ENCODE assay signal across 17 cellular contexts in genomic region chr15:79373728-79374127, GRCh38. TPM values are rescaled to one million over a fixed set of nuclear protein-coding genes. Genes with fewer than 3 reads are reported as not detected.
A peak's percentile ranks its signal among the peaks of the same experiment; 100 is the strongest.
DNase-seq lines count a peak whose midpoint lies in the region; ATAC-seq and TF ChIP-seq lines count a peak whose summit lies in the region.
"Had no signal": no experiment of that assay in that cellular context is flagged by ENCODE, and none has a peak within 500 bp of the region (broad histone marks: within the 10 kb centered on the region; RNA-seq: fewer than 3 reads in every experiment).

No MANE protein-coding gene starts in this region.

- H3K9me3 Mint-ChIP-seq in H9 (peaks cover 8 to 11% of the 10 kb centered on the region in 2 experiments; a peak in 4 of 5 replicates), endodermal cell (peaks cover 12% of the 10 kb centered on the region)
- H3K9me3 Mint-ChIP-seq: CD4-positive, alpha-beta T cell; IgD-negative memory B cell had no signal

- TF ChIP-seq POLR2A in prostate gland (IDR thresholded peaks at IDR 0.05), result no peak

- no peak overlapping the region for H3K23ac ChIP-seq in H9 (ENCODE audit: insufficient read length, low read depth, low read length)

- H3K36me3 Mint-ChIP-seq in H9 (ENCODE audit: insufficient read depth in 1 of 3, low read depth in 3 of 3), result peaks cover 2 to 18% (median 11%) of the 10 kb centered on the region in 3 experiments; a peak in 5 of 7 replicates
- peaks cover 10% of the 10 kb centered on the region for H3K36me3 Mint-ChIP-seq in endodermal cell (ENCODE audit: low read depth)

- H2BK12ac ChIP-seq in H9 (ENCODE audit: insufficient read length, low read depth, low read length), result no peak overlapping the region

- H3K9me3 ChIP-seq in H9 (ENCODE audit: control insufficient read depth, low read depth, low read length) (no peaks in the 10 kb centered on the region), endodermal cell (ENCODE audit: control insufficient read depth, low read length) (peaks cover 22% of the 10 kb centered on the region), prostate gland (no peaks in the 10 kb centered on the region)

- H3K14ac ChIP-seq in H9 (ENCODE audit: insufficient read depth, low read length), result no peak overlapping the region

- H4K91ac ChIP-seq in H9 (ENCODE audit: insufficient read length, low read depth, low read length), result no peak overlapping the region

- no peak for ATAC-seq in sciatic nerve
- ATAC-seq in activated CD4-positive, CD25-positive, alpha-beta regulatory T cell treated with anti-CD3 and anti-CD28 coated beads, Interleukin-2, amount 50 U/mL, for 24 hours, result no peak
- ATAC-seq: GM12878 had no signal

- TF ChIP-seq CTCF in H9 (conservative IDR thresholded peaks at IDR 0.05), result no peak
- TF ChIP-seq CTCF in endodermal cell (conservative IDR thresholded peaks at IDR 0.05), result no peak
- no peak for TF ChIP-seq CTCF in prostate gland (IDR thresholded peaks at IDR 0.05)

- H3K27me3 ChIP-seq in H9 (ENCODE audit: insufficient read depth, low read length), result no peaks in the 10 kb centered on the region
- no peaks in the 10 kb centered on the region for H3K27me3 ChIP-seq in endodermal cell (ENCODE audit: control insufficient read depth, insufficient read depth, low read length, poor library complexity, severe bottlenecking)
- H3K27me3 ChIP-seq in prostate gland (replicated peaks; ENCODE audit: insufficient read depth), result no peaks in the 10 kb centered on the region

- no peak overlapping the region for H3K4ac ChIP-seq in H9 (ENCODE audit: low read depth, low read length)

- H3K27ac ChIP-seq in H9 (ENCODE audit: insufficient read length, low read depth, low read length) (no peak overlapping the region), endodermal cell (ENCODE audit: low read depth, low read length) (no peak overlapping the region), prostate gland (no peak overlapping the region)

- H3K4me3 ChIP-seq in endodermal cell (ENCODE audit: low read length), result peak overlapping the region; percentile 63
- H3K4me3 ChIP-seq in prostate gland, result no peak overlapping the region
- H3K4me3 ChIP-seq: GM12878 had no signal

- no peaks in the 10 kb centered on the region for H3K79me1 ChIP-seq in H9 (ENCODE audit: insufficient read depth, low read depth, low read length, poor library complexity, severe bottlenecking)

- intact Hi-C loops in sciatic nerve (cut with DNase I) (no loop called here), prostate gland (cut with DNase I) (no loop called here)

- H2BK20ac ChIP-seq in H9 (ENCODE audit: low read depth, low read length, poor library complexity, severe bottlenecking), result no peak overlapping the region

- no peaks in the 10 kb centered on the region for H4K20me1 ChIP-seq in H9 (ENCODE audit: control insufficient read depth, insufficient read depth, insufficient read length)

- peaks cover 4% of the 10 kb centered on the region; the same call in 1 of the 2 replicates for H3K4me1 ChIP-seq in H9 (ENCODE audit: insufficient read depth, low read length)
- H3K4me1 ChIP-seq in endodermal cell (ENCODE audit: control insufficient read depth, insufficient read depth, low read length), result peaks cover 28% of the 10 kb centered on the region
- no peaks in the 10 kb centered on the region for H3K4me1 ChIP-seq in prostate gland (replicated peaks)

- no peak overlapping the region for H2BK120ac ChIP-seq in H9 (ENCODE audit: low read depth, low read length, poor library complexity, severe bottlenecking)

- H3K4me3 Mint-ChIP-seq in H9, result no peak overlapping the region; a peak in 1 of 5 replicates
- H3K4me3 Mint-ChIP-seq in endodermal cell, result no peak overlapping the region
- H3K4me3 Mint-ChIP-seq: B cell; CD4-positive, alpha-beta T cell; IgD-negative memory B cell had no signal

- H4K5ac ChIP-seq in H9 (ENCODE audit: insufficient read length, low read depth, low read length), result no peak overlapping the region

- WGBS in H9 (ENCODE audit: extremely low coverage, insufficient read length, low lambda C conversion rate), result no CpG with 5 or more reads among the region's 2 CpGs
- 54 to 58% methylated on average over 2 of the region's 2 CpGs for WGBS in endodermal cell (ENCODE audit: insufficient coverage in 1 of 2, insufficient read length in 1 of 2), 2 experiments
- WGBS in prostate gland, result 82% methylated on average over 2 of the region's 2 CpGs

- DNase-seq in H9 (no peak), endodermal cell (peak; percentile 49), iPS-NIHi7 (ENCODE audit: extremely low spot score) (peak; percentile 7), ecto neural progenitor cell (ENCODE audit: low spot score) (no peak), sciatic nerve (ENCODE audit: low spot score) (no peak), prostate gland (ENCODE audit: low spot score) (no peak)
- DNase-seq: ACHN; C1 segment of cervical spinal cord; Calu3; CD4-positive, alpha-beta T cell; DMS 273 treated with DMSO at 0.1 percent for 48 hours; H7; KG1 had no signal

- no peak overlapping the region for H3K56ac ChIP-seq in H9 (ENCODE audit: insufficient read length, low read depth, low read length)

- H2BK15ac ChIP-seq in H9 (ENCODE audit: low read depth, low read length), result no peak overlapping the region

- H3K4me1 Mint-ChIP-seq in H9, result peaks cover 41 to 48% of the 10 kb centered on the region in 2 experiments
- peaks cover 63% of the 10 kb centered on the region for H3K4me1 Mint-ChIP-seq in endodermal cell
- H3K4me1 Mint-ChIP-seq: B cell, IgD-negative memory B cell had no signal

- no peaks in the 10 kb centered on the region for H3K36me3 ChIP-seq in endodermal cell (ENCODE audit: control insufficient read depth, insufficient read depth, low read length)
- H3K36me3 ChIP-seq in prostate gland, result no peaks in the 10 kb centered on the region

- no peak overlapping the region for H3T11ph ChIP-seq in H9 (ENCODE audit: low read length)

- H2AK5ac ChIP-seq in H9 (ENCODE audit: insufficient read length, low read length), result no peak overlapping the region

- H3K4me2 ChIP-seq in H9 (ENCODE audit: insufficient read depth, insufficient read length, low read length), result no peak overlapping the region

- H2BK5ac ChIP-seq in H9 (ENCODE audit: insufficient read length, low read length), result no peak overlapping the region

- H4K8ac ChIP-seq in H9 (replicated peaks; ENCODE audit: insufficient read length, low read depth, low read length), result no peak overlapping the region

- H3K79me2 ChIP-seq in H9 (ENCODE audit: insufficient read depth, low read length), result no peaks in the 10 kb centered on the region

- no peak overlapping the region for H3K9ac ChIP-seq in H9 (ENCODE audit: extremely low read depth, insufficient read length, low read length)
- H3K9ac ChIP-seq in endodermal cell (ENCODE audit: extremely low read depth, low read length, poor library complexity, severe bottlenecking), result no peak overlapping the region

- peak overlapping the region in 2 of 3 experiments; percentile 10 to 25; a peak in 3 of 7 replicates for H3K27ac Mint-ChIP-seq in H9
- peak overlapping the region; percentile 15 for H3K27ac Mint-ChIP-seq in endodermal cell
- H3K27ac Mint-ChIP-seq: B cell; CD4-positive, alpha-beta T cell; IgD-negative memory B cell had no signal

- H2AFZ ChIP-seq in H9 (ENCODE audit: low read length), result no peak overlapping the region

- H3K23me2 ChIP-seq in H9 (ENCODE audit: insufficient read length, low read depth, low read length, poor library complexity, severe bottlenecking), result no peaks in the 10 kb centered on the region

- H3K18ac ChIP-seq in H9 (ENCODE audit: insufficient read length, low read depth, low read length), result no peak overlapping the region

- H3K27me3 Mint-ChIP-seq in H9 (ENCODE audit: low read depth) (no peaks in the 10 kb centered on the region; the same call in 1 of the 2 replicates), endodermal cell (ENCODE audit: insufficient read depth) (no peaks in the 10 kb centered on the region)
- H3K27me3 Mint-ChIP-seq: B cell; CD4-positive, alpha-beta T cell; IgD-negative memory B cell had no signal

RNA-seq across cellular contexts. Expression of gene MINAR1, which starts 58.4 kb away (rescaled TPM):
- total RNA-seq in H9 (2021) (0.74 and 0.77 TPM in 2 replicates), endodermal cell (1 to 10 TPM; 1.1 to 1.2 TPM), sciatic nerve (0.98 TPM), prostate gland (under 1 TPM; 0.32 to 0.57 TPM)
- 2.2 TPM for polyA plus RNA-seq in endodermal cell (2013, experiment 1 of 2)
- polyA plus RNA-seq in endodermal cell (2013, experiment 2 of 2), result 2.2 TPM

Comparison
In these comparisons a context has a peak if more than half of its experiments do, and no peak if none do; other contexts are left out.
1. DNase-seq: peak in endodermal cell (single experiment) and iPS-NIHi7 (single experiment); none in H9 (single experiment), ecto neural progenitor cell (single experiment), sciatic nerve (single experiment) and prostate gland (single experiment).